Comparison of ENCODE assay signal across 2 cellular contexts in the genomic region with DNA sequence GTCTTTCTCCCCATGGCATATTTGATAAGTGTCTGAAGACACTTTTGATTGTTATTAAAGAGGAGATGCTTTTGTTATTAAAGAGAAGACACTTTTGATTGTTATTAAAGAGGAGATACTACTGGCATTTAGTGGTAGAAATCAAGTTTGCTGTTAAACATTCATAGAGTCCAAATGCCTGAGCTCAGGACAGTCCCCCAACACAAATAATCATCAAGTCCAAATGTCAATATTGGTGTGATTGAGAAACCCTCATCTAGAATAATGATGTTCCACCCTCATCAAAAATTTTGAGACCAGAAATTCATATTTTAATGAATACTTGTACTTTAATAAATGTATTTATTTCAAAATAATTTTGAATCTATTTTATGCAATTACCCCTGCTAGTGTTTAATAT.
TF ChIP-seq lines count a peak whose summit lies in the region.

No MANE protein-coding gene starts in this region.

TF ChIP-seq in SK-N-SH treated with all-trans-retinoic acid at 6 μM for 48 hours, 23 proteins besides CTCF, POLR2A, EP300 and RAD21:
- TF ChIP-seq, protein P1, sequence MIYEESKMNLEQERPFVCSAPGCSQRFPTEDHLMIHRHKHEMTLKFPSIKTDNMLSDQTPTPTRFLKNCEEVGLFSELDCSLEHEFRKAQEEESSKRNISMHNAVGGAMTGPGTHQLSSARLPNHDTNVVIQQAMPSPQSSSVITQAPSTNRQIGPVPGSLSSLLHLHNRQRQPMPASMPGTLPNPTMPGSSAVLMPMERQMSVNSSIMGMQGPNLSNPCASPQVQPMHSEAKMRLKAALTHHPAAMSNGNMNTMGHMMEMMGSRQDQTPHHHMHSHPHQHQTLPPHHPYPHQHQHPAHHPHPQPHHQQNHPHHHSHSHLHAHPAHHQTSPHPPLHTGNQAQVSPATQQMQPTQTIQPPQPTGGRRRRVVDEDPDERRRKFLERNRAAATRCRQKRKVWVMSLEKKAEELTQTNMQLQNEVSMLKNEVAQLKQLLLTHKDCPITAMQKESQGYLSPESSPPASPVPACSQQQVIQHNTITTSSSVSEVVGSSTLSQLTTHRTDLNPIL (CRISPR knock-in tag; IDR thresholded peaks at IDR 0.05; ENCODE audit: low read depth), result no peak
- TF ChIP-seq SNAI2 (CRISPR knock-in tag; IDR thresholded peaks at IDR 0.05), result no peak
TF ChIP-seq in SK-N-SH treated with all-trans-retinoic acid at 6 μM for 48 hours: peak in this region for 0.

TF ChIP-seq in liver, 16 proteins besides CTCF, POLR2A, EP300 and RAD21:
- TF ChIP-seq, protein P2, sequence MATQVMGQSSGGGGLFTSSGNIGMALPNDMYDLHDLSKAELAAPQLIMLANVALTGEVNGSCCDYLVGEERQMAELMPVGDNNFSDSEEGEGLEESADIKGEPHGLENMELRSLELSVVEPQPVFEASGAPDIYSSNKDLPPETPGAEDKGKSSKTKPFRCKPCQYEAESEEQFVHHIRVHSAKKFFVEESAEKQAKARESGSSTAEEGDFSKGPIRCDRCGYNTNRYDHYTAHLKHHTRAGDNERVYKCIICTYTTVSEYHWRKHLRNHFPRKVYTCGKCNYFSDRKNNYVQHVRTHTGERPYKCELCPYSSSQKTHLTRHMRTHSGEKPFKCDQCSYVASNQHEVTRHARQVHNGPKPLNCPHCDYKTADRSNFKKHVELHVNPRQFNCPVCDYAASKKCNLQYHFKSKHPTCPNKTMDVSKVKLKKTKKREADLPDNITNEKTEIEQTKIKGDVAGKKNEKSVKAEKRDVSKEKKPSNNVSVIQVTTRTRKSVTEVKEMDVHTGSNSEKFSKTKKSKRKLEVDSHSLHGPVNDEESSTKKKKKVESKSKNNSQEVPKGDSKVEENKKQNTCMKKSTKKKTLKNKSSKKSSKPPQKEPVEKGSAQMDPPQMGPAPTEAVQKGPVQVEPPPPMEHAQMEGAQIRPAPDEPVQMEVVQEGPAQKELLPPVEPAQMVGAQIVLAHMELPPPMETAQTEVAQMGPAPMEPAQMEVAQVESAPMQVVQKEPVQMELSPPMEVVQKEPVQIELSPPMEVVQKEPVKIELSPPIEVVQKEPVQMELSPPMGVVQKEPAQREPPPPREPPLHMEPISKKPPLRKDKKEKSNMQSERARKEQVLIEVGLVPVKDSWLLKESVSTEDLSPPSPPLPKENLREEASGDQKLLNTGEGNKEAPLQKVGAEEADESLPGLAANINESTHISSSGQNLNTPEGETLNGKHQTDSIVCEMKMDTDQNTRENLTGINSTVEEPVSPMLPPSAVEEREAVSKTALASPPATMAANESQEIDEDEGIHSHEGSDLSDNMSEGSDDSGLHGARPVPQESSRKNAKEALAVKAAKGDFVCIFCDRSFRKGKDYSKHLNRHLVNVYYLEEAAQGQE (IDR thresholded peaks at IDR 0.05), result peak; percentile 58
- TF ChIP-seq RXRA (IDR thresholded peaks at IDR 0.05) (peak in 1 of 2 donors; percentile 19), HNF4A (conservative IDR thresholded peaks at IDR 0.05) (peak in 1 of 2 donors; percentile 79), FOXA1 (IDR thresholded peaks at IDR 0.05) (peak; percentile 74), FOXA2 (IDR thresholded peaks at IDR 0.05) (peak; percentile 93), JUND (IDR thresholded peaks at IDR 0.05) (peak in 1 of 2 donors; percentile 12), SP1 (IDR thresholded peaks at IDR 0.05) (peak; percentile 9)
- TF ChIP-seq, protein P3, sequence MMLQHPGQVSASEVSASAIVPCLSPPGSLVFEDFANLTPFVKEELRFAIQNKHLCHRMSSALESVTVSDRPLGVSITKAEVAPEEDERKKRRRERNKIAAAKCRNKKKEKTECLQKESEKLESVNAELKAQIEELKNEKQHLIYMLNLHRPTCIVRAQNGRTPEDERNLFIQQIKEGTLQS (IDR thresholded peaks at IDR 0.05), result no peak
- TF ChIP-seq, protein P4, sequence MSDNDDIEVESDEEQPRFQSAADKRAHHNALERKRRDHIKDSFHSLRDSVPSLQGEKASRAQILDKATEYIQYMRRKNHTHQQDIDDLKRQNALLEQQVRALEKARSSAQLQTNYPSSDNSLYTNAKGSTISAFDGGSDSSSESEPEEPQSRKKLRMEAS (IDR thresholded peaks at IDR 0.05), result no peak
